ENCODE assay signal across 8 cellular contexts in the genomic region with DNA sequence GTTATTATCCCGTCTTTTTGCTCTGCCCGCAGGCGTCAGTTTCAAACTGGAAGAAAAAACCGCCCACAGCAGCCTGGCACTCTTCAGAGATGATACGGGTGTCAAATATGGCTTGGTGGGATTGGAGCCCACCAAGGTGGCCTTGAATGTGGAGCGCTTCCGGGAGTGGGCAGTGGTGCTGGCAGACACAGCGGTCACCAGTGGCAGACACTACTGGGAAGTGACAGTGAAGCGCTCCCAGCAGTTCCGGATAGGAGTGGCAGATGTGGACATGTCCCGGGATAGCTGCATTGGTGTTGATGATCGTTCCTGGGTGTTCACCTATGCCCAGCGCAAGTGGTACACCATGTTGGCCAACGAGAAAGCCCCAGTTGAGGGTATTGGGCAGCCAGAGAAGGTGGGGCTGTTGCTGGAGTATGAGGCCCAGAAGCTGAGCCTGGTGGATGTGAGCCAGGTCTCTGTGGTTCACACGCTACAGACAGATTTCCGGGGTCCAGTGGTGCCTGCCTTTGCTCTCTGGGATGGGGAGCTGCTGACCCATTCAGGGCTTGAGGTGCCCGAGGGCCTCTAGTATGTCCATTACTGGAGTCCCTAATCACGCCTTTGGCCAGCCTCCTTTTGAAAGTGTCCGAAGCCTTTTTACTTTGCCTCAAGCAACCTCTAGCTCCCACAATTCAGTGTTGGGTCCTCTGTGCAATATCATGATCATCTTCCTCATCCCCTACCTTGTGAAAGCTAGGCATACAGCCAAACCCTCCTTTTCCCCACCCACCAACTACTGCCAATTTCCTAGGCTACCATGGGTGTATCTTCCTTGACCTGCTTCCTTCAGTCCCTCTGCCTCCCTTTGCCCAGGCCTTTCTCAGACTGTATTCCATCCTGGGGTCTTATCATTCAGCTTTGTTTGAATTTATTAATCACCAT. TPM values are rescaled to one million over a fixed set of nuclear protein-coding genes. Genes with fewer than 3 reads are reported as not detected.
A peak's percentile ranks its signal among the peaks of the same experiment; 100 is the strongest.
DNase-seq lines count a peak whose midpoint lies in the region; ATAC-seq, FAIRE-seq and TF ChIP-seq lines count a peak whose summit lies in the region.

No MANE protein-coding gene starts in this region.

- H2AFZ ChIP-seq in Loucy (ENCODE audit: low read length) = peak overlapping the region; percentile 90

- intact Hi-C loops in ascending aorta (cut with DNase I) = loop anchor here (5.0 to 10.0 kb wide), 2 partner anchors 274 to 352 kb away; a partner anchor contains a TSS
- intact Hi-C loops in kidney (cut with DNase I) = no loop called here

- H3K4me2 ChIP-seq in Loucy (ENCODE audit: low read depth, low read length, poor library complexity, severe bottlenecking) = peak overlapping the region; percentile 88

- peak overlapping the region; percentile 93 for H3K4me3 ChIP-seq in Loucy (ENCODE audit: low read length, poor library complexity, severe bottlenecking)
- H3K4me3 ChIP-seq in ascending aorta = peak overlapping the region; percentile 58 to 85
- peak overlapping the region; percentile 99 for H3K4me3 ChIP-seq in kidney (ENCODE audit: low read length in 2 of 2)

- H3K79me2 ChIP-seq in Loucy (ENCODE audit: insufficient read depth, low read length) = peaks cover 39% of the 10 kb centered on the region

- H3K4me1 ChIP-seq in Loucy (ENCODE audit: insufficient read depth, low read length, poor library complexity, severe bottlenecking) (peaks cover 24% of the 10 kb centered on the region), ascending aorta (peaks cover 0 to 13% of the 10 kb centered on the region in 2 donors), kidney (ENCODE audit: control insufficient read depth in 1 of 2, insufficient read depth in 1 of 2, low read depth in 1 of 2, low read length in 2 of 2) (peaks cover 0 to 10% of the 10 kb centered on the region in 2 donors)

- no peaks in the 10 kb centered on the region for H3F3A ChIP-seq in Loucy (ENCODE audit: low read depth)

- peak overlapping the region; percentile 97 for H3K9ac ChIP-seq in Loucy (ENCODE audit: low read depth, low read length, poor library complexity, severe bottlenecking)
- peak overlapping the region; percentile 98 to 99 for H3K9ac ChIP-seq in kidney (ENCODE audit: low read length in 2 of 2)

- H3K27ac Mint-ChIP-seq in stimulated activated naive CD8-positive, alpha-beta T cell treated with anti-CD3 and anti-CD28 coated beads, Interleukin-15, Interleukin-2, amounts not matched to agents 100 ng/mL and 50 ng/mL, for 24 hours = peak overlapping the region; percentile 100

- H3K4me3 Mint-ChIP-seq in stimulated activated naive CD8-positive, alpha-beta T cell treated with anti-CD3 and anti-CD28 coated beads, Interleukin-15, Interleukin-2, amounts not matched to agents 100 ng/mL and 50 ng/mL, for 24 hours = peak overlapping the region; percentile 98

- TF ChIP-seq CTCF in Loucy (conservative IDR thresholded peaks at IDR 0.05; ENCODE audit: low read length) = no peak
- no peak for TF ChIP-seq CTCF in ascending aorta (IDR thresholded peaks at IDR 0.05)
- no peak for TF ChIP-seq CTCF in kidney (IDR thresholded peaks at IDR 0.05; ENCODE audit: borderline replicate concordance, extremely low read depth, insufficient read depth)

- H3K4me1 Mint-ChIP-seq in stimulated activated naive CD8-positive, alpha-beta T cell treated with anti-CD3 and anti-CD28 coated beads, Interleukin-15, Interleukin-2, amounts not matched to agents 100 ng/mL and 50 ng/mL, for 24 hours (ENCODE audit: low read depth) = peaks cover 40% of the 10 kb centered on the region

- H3K27ac ChIP-seq in ascending aorta = peak overlapping the region; percentile 78 to 90
- peak overlapping the region; percentile 77 to 92 for H3K27ac ChIP-seq in kidney (ENCODE audit: low read depth in 2 of 2, low read length in 2 of 2)

- no peak for ATAC-seq in GM21723 (IDR thresholded peaks at IDR 0.05; ENCODE audit: unreplicated experiment)

- DNase-seq in D341Med (ENCODE audit: low spot score) = peak; percentile 8
- no peak for DNase-seq in ascending aorta (ENCODE audit: low spot score in 2 of 2)
- DNase-seq in kidney = no peak
- no peak for DNase-seq in stimulated activated CD4-positive, alpha-beta T cell treated with anti-CD3 and anti-CD28 coated beads, Interleukin-1b, Interleukin-23, amount 100 ng/mL, for 48 hours
- DNase-seq in cerebellar nuclear complex (lab: John Stamatoyannopoulos, UW) = no peak

- peaks cover 35% of the 10 kb centered on the region for H3K36me3 Mint-ChIP-seq in stimulated activated naive CD8-positive, alpha-beta T cell treated with anti-CD3 and anti-CD28 coated beads, Interleukin-15, Interleukin-2, amounts not matched to agents 100 ng/mL and 50 ng/mL, for 24 hours (ENCODE audit: low read depth)

- no peaks in the 10 kb centered on the region for H3K9me3 Mint-ChIP-seq in stimulated activated naive CD8-positive, alpha-beta T cell treated with anti-CD3 and anti-CD28 coated beads, Interleukin-15, Interleukin-2, amounts not matched to agents 100 ng/mL and 50 ng/mL, for 24 hours

- no peaks in the 10 kb centered on the region for H3K9me2 ChIP-seq in Loucy (replicated peaks; ENCODE audit: low read depth, low read length)

- H3K36me3 ChIP-seq in Loucy (ENCODE audit: insufficient read depth, low read length) (no peaks in the 10 kb centered on the region), ascending aorta (no peaks in the 10 kb centered on the region), kidney (ENCODE audit: control insufficient read depth in 1 of 2, insufficient read depth in 2 of 2, low read length in 2 of 2) (no peaks in the 10 kb centered on the region)

- no peak for FAIRE-seq in kidney (lab: Jason Lieb, UNC)

- H3K27me3 ChIP-seq in Loucy (ENCODE audit: insufficient read depth, low read length, poor library complexity, severe bottlenecking) (no peaks in the 10 kb centered on the region), ascending aorta (no peaks in the 10 kb centered on the region)

- no peaks in the 10 kb centered on the region for H4K20me1 ChIP-seq in Loucy (ENCODE audit: insufficient read depth, low read length, poor library complexity, severe bottlenecking)

- H3K9me3 ChIP-seq in Loucy (ENCODE audit: insufficient read depth, low read depth, low read length) = no peaks in the 10 kb centered on the region
- H3K9me3 ChIP-seq in ascending aorta = no peaks in the 10 kb centered on the region
- H3K9me3 ChIP-seq in kidney (ENCODE audit: control insufficient read depth in 1 of 2, low read length in 2 of 2) = no peaks in the 10 kb centered on the region

- no peaks in the 10 kb centered on the region for H3K27me3 Mint-ChIP-seq in stimulated activated naive CD8-positive, alpha-beta T cell treated with anti-CD3 and anti-CD28 coated beads, Interleukin-15, Interleukin-2, amounts not matched to agents 100 ng/mL and 50 ng/mL, for 24 hours

RNA-seq across cellular contexts. Expression of a gene that starts 0.9 kb away (rescaled TPM):
- total RNA-seq in ascending aorta (0.43 TPM), kidney (4.0 TPM)
- 6.0 TPM for polyA plus RNA-seq in kidney (ENCODE audit: insufficient read depth, low read depth, low replicate concordance)

RNA-seq across cellular contexts. Expression of a gene that starts 14.8 kb away (rescaled TPM):
- total RNA-seq in ascending aorta (not detected), kidney (not detected)
- polyA plus RNA-seq in kidney (ENCODE audit: insufficient read depth, low read depth, low replicate concordance) = not detected

RNA-seq across cellular contexts. Expression of a gene that starts 18.7 kb away (rescaled TPM):
- total RNA-seq in ascending aorta (not detected), kidney (2.5 TPM)
- polyA plus RNA-seq in kidney (ENCODE audit: insufficient read depth, low read depth, low replicate concordance) = 5.6 TPM

RNA-seq across cellular contexts. Expression of a gene that starts 20.0 kb away (rescaled TPM):
- total RNA-seq in ascending aorta = 2.0 TPM
- total RNA-seq in kidney = 9.2 TPM
- polyA plus RNA-seq in kidney (ENCODE audit: insufficient read depth, low read depth, low replicate concordance) = 5.5 TPM

RNA-seq across cellular contexts. Expression of a gene that starts 52.4 kb away (rescaled TPM):
- total RNA-seq in ascending aorta (21.3 TPM), kidney (71.3 TPM)
- polyA plus RNA-seq in kidney (ENCODE audit: insufficient read depth, low read depth, low replicate concordance) = 8.5 TPM
